1 cellular context compared by ENCODE assay signal in genomic region chr12:96906498-96906848, GRCh38.
TF ChIP-seq lines count a peak whose summit lies in the region.

No MANE protein-coding gene starts in this region.

TF ChIP-seq in H1, 55 proteins besides CTCF, POLR2A, EP300 and RAD21 (continued from another document):
- TF ChIP-seq SAP30 (IDR thresholded peaks at IDR 0.05; ENCODE audit: insufficient read depth, insufficient replicate concordance, low read length) (no peak), E2F6 (IDR thresholded peaks at IDR 0.05) (no peak), CBX8 (IDR thresholded peaks at IDR 0.05; ENCODE audit: borderline replicate concordance, low read depth, low read length) (no peak), EZH2 (IDR thresholded peaks at IDR 0.05; ENCODE audit: low read depth, low read length, severe bottlenecking) (no peak), MAFK (IDR thresholded peaks at IDR 0.05; ENCODE audit: low read depth, low read length) (no peak), MAX (IDR thresholded peaks at IDR 0.05) (no peak), ZNF274 (IDR thresholded peaks at IDR 0.05; ENCODE audit: borderline replicate concordance, extremely low read depth, low read length) (no peak), TCF12 (IDR thresholded peaks at IDR 0.05; ENCODE audit: low read depth, low read length) (no peak), FOSL1 (IDR thresholded peaks at IDR 0.05; ENCODE audit: insufficient read depth, low read depth, low read length) (no peak), RXRA (IDR thresholded peaks at IDR 0.05; ENCODE audit: insufficient read depth, low read depth, low read length) (no peak), SIN3A (conservative IDR thresholded peaks at IDR 0.05 in 1 of 2, IDR thresholded peaks at IDR 0.05 in 1 of 2; ENCODE audit: low read depth in 1 of 2, low read length in 2 of 2) (no peak)
